In genomic region chr2:229672021-229672420, GRCh38 we compare ENCODE assay signal across 4 cellular contexts. TPM values are rescaled to one million over a fixed set of nuclear protein-coding genes. Genes with fewer than 3 reads are reported as not detected.
"Had no signal": no experiment of that assay in that cellular context is flagged by ENCODE, and none has a peak within 500 bp of the region (broad histone marks: within the 10 kb centered on the region; RNA-seq: fewer than 3 reads in every experiment).

No MANE protein-coding gene starts in this region.

- ATAC-seq: GM12878 had no signal

- DNase-seq: GDM1, GF-D8 had no signal

- H3K4me3 ChIP-seq: GM12878 had no signal

RNA-seq across cellular contexts. Expression of gene DNER, which starts 42.3 kb away (rescaled TPM):
- total RNA-seq: G401, GM12878 had no signal
